In genomic region chr3:149589332-149589731, GRCh38 we compare ENCODE assay signal across 1 cellular context.
TF ChIP-seq lines count a peak whose summit lies in the region.

No MANE protein-coding gene starts in this region.

TF ChIP-seq in GM23338, 12 proteins besides CTCF, POLR2A, EP300 and RAD21 (continued from another document):
- TF ChIP-seq ZNF462 (CRISPR knock-in tag; IDR thresholded peaks at IDR 0.05), result no peak
- TF ChIP-seq EZH2 (IDR thresholded peaks at IDR 0.05; ENCODE audit: low read depth, unreplicated experiment), result no peak
- TF ChIP-seq REST (IDR thresholded peaks at IDR 0.05; ENCODE audit: unreplicated experiment), result no peak
- TF ChIP-seq STAT1 (IDR thresholded peaks at IDR 0.05; ENCODE audit: unreplicated experiment), result no peak
TF ChIP-seq in GM23338: peak in this region for 0.
